22 cellular contexts compared by ENCODE assay signal in the genomic region with DNA sequence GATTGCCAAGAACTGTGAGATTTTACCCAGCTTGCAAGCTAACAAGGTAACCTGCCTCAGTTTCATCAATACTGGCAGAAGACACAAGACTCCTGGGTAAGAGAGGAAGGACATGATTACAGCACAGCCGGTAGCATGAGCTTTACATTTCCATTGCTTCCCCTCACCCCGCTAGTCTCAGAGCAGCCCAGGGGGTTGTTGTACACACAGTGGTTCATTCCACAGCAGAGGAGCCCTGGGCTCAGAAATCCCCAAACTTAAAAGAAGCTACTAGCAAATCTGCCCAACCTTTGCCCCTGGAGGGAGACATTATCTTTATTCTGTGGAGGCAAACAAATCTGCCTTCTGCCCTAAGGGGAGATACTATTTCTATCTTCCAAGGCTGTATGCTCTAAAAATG.
"Had no signal": no experiment of that assay in that cellular context is flagged by ENCODE, and none has a peak within 500 bp of the region (broad histone marks: within the 10 kb centered on the region; RNA-seq: fewer than 3 reads in every experiment).

No MANE protein-coding gene starts in this region.

- DNase-seq: colonic mucosa; dermis blood vessel endothelial cell; erythroblast; foreskin melanocyte; heart left ventricle; hippocampal formation; kidney glomerular epithelial cell; mammary epithelial cell; naive B cell; psoas muscle; retina; spleen; stimulated activated CD4-positive, alpha-beta T cell treated with anti-CD3 and anti-CD28 coated beads, Interleukin-15, amount 100 ng/mL, for 24 hours; stimulated activated CD4-positive, alpha-beta T cell treated with anti-CD3 and anti-CD28 coated beads, Interleukin-1b, Interleukin-23, amount 100 ng/mL, for 48 hours; stimulated activated CD4-positive, alpha-beta T cell treated with anti-CD3 and anti-CD28 coated beads, Interleukin-4, amount 100 ng/mL, for 24 hours; stimulated activated naive CD8-positive, alpha-beta T cell treated with anti-CD3 and anti-CD28 coated beads, Interleukin-15, amount 100 ng/mL, for 72 hours; testis; upper lobe of right lung had no signal

- H3K9me3 ChIP-seq: colonic mucosa, heart left ventricle, psoas muscle, spleen, testis, tibial nerve, upper lobe of right lung, vagina had no signal

- H3K36me3 ChIP-seq: colonic mucosa, tibial nerve, upper lobe of right lung, vagina had no signal

- H3K4me3 ChIP-seq: colonic mucosa, heart left ventricle, psoas muscle, spleen, testis, tibial nerve, upper lobe of right lung, vagina had no signal

- H3K4me1 ChIP-seq: colonic mucosa, heart left ventricle, psoas muscle, spleen, testis, tibial nerve, upper lobe of right lung, vagina had no signal

- ATAC-seq: heart left ventricle; psoas muscle; sciatic nerve; stimulated activated memory B cell treated with anti-CD40 and anti-IgM and Interleukin-4, amounts not matched to agents 10 μg/mL and 1 μg/mL and 100 μg/mL, for 72 hours; stimulated activated naive CD8-positive, alpha-beta T cell treated with anti-CD3 and anti-CD28 coated beads, Interleukin-15, amount 100 ng/mL, for 72 hours; upper lobe of right lung had no signal

- H3K27ac ChIP-seq: colonic mucosa, heart left ventricle, psoas muscle, spleen, testis, tibial nerve, upper lobe of right lung, vagina had no signal

- H3K27me3 ChIP-seq: colonic mucosa, heart left ventricle, spleen, testis, tibial nerve, upper lobe of right lung, vagina had no signal
